In genomic region chr22:32859743-32860142, GRCh38 we compare ENCODE assay signal across 1 cellular context.
TF ChIP-seq lines count a peak whose summit lies in the region.

No MANE protein-coding gene starts in this region.

TF ChIP-seq in K562, 482 proteins besides CTCF, POLR2A, EP300 and RAD21:
- TF ChIP-seq NCOA2 (IDR thresholded peaks at IDR 0.05; ENCODE audit: partially characterized antibody in 2 of 2) = no peak
- TF ChIP-seq NR3C1 (CRISPR knock-in tag; IDR thresholded peaks at IDR 0.05) = no peak
- no peak for TF ChIP-seq EP400 (IDR thresholded peaks at IDR 0.05)
- no peak for TF ChIP-seq SOX6 (IDR thresholded peaks at IDR 0.05)
- TF ChIP-seq ZNF695 (CRISPR knock-in tag; IDR thresholded peaks at IDR 0.05) = no peak
- no peak for TF ChIP-seq PTRF (tag; IDR thresholded peaks at IDR 0.05)
- TF ChIP-seq ZHX1 (conservative IDR thresholded peaks at IDR 0.05; ENCODE audit: low read length) = no peak
- TF ChIP-seq SRSF9 (IDR thresholded peaks at IDR 0.05; ENCODE audit: borderline replicate concordance, low read depth, low read length) = no peak
- TF ChIP-seq ZNF3 (CRISPR knock-in tag; IDR thresholded peaks at IDR 0.05) = no peak
- no peak for TF ChIP-seq PHB (CRISPR knock-in tag; IDR thresholded peaks at IDR 0.05)
- no peak for TF ChIP-seq BCL6 (CRISPR knock-in tag; IDR thresholded peaks at IDR 0.05)
- TF ChIP-seq HES1 (IDR thresholded peaks at IDR 0.05; ENCODE audit: low read depth) = no peak
- TF ChIP-seq HMG20B (CRISPR knock-in tag; IDR thresholded peaks at IDR 0.05) = no peak
- TF ChIP-seq PYGO2 (tag; IDR thresholded peaks at IDR 0.05) = no peak
- no peak for TF ChIP-seq BRF2 (IDR thresholded peaks at IDR 0.05; ENCODE audit: borderline replicate concordance, insufficient read depth, insufficient read length)
- no peak for TF ChIP-seq PRPF4 (IDR thresholded peaks at IDR 0.05; ENCODE audit: insufficient read depth, low read depth, low read length, poor library complexity, severe bottlenecking)
- TF ChIP-seq YY1 (IDR thresholded peaks at IDR 0.05; ENCODE audit: borderline replicate concordance in 1 of 3, control insufficient read depth in 1 of 3, extremely low read depth in 1 of 3, insufficient read depth in 3 of 3, insufficient read length in 1 of 3, insufficient replicate concordance in 2 of 3, low read depth in 1 of 3, low read length in 2 of 3) = no peak
